In the genomic region with DNA sequence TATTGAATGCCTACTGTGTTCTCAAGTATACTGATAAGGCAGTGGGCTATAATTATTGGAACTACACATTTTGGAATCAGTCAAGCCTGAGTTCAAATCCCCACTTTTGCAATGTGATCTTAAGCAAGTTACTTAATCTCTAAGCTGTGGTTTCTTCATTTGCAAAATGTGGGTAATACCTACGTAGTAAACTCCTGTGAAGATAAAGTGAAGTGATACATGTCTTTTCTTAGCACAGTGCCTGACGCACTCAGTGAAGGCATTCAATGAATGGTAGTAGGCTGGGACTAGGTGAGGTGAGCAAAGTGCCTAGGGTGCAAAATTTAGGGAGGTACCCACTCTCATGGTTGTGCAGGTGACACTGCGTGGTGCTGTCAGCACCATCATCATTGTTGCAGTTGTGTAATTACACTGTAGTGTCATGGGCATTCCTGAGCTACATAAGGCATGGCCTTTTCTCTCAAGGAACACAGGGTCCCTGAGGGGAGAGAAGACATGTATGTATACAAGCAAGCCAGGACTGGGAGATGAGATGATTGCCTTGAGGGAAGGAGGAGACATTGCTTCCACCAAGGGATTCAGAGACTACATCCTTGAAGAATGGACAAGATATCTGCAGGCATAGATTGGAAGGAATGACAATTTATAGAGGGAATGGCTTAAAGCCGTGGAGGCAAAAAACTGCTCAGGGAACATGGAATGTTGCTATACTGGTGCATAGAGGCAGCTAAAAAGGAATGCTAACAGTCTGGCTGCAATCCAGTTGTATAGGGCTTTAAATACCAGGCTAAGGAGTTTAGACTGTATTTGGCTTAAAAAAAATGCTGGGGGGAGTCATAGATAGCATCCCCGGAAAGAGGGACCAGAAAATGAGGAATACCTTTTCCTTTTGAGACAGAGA, we compare ENCODE assay signal across 26 cellular contexts.
DNase-seq lines count a peak whose midpoint lies in the region; ATAC-seq, FAIRE-seq and TF ChIP-seq lines count a peak whose summit lies in the region.
"Had no signal": no experiment of that assay in that cellular context is flagged by ENCODE, and none has a peak within 500 bp of the region (broad histone marks: within the 10 kb centered on the region; RNA-seq: fewer than 3 reads in every experiment).

No MANE protein-coding gene starts in this region.

- H3K27me3 Mint-ChIP-seq in T-helper 17 cell, result no peaks in the 10 kb centered on the region
- H3K27me3 Mint-ChIP-seq: activated T-helper 17 cell treated with anti-CD3 and anti-CD28 coated beads, Interleukin-2, amount 50 U/mL, for 72 hours; stimulated activated naive CD8-positive, alpha-beta T cell treated with anti-CD3 and anti-CD28 coated beads, Interleukin-15, Interleukin-2, amounts not matched to agents 100 ng/mL and 50 ng/mL, for 24 hours had no signal

- H3K79me2 ChIP-seq in HepG2 (ENCODE audit: insufficient read depth, low read length), result no peaks in the 10 kb centered on the region

- no peak for TF ChIP-seq EP300 in HepG2 (IDR thresholded peaks at IDR 0.05; ENCODE audit: low read depth in 2 of 2, low read length in 2 of 2)
- no peak for TF ChIP-seq EP300 in HepG2 (CRISPR knock-in tag; IDR thresholded peaks at IDR 0.05; ENCODE audit: borderline replicate concordance)

- H3K4me3 Mint-ChIP-seq in T-helper 17 cell, result no peak overlapping the region
- H3K4me3 Mint-ChIP-seq in stimulated activated effector memory CD8-positive, alpha-beta T cell treated with anti-CD3 and anti-CD28 coated beads, Interleukin-12 subunit alpha, Interleukin-12 subunit beta, amount 100 ng/mL, for 72 hours, result no peak overlapping the region
- H3K4me3 Mint-ChIP-seq: activated T-helper 17 cell treated with anti-CD3 and anti-CD28 coated beads, Interleukin-2, amount 50 U/mL, for 72 hours; stimulated activated naive CD8-positive, alpha-beta T cell treated with anti-CD3 and anti-CD28 coated beads, Interleukin-15, Interleukin-2, amounts not matched to agents 100 ng/mL and 50 ng/mL, for 24 hours had no signal

- POLR2A ChIA-PET in HepG2 (lab: Yijun Ruan, JAX), result no interaction called here

- H3K4me1 Mint-ChIP-seq in T-helper 17 cell, result peaks cover 43% of the 10 kb centered on the region
- H3K4me1 Mint-ChIP-seq in stimulated activated effector memory CD8-positive, alpha-beta T cell treated with anti-CD3 and anti-CD28 coated beads, Interleukin-12 subunit alpha, Interleukin-12 subunit beta, amount 100 ng/mL, for 72 hours, result peaks cover 10% of the 10 kb centered on the region

- BruUV-seq in HepG2 (replicated peaks; lab: Mats Ljungman, UMichigan), result no TSS peak

- H3K4me3 ChIP-seq in HepG2 (replicated peaks in 1 of 3; ENCODE audit: insufficient read depth in 1 of 3, low read depth in 2 of 3, low read length in 3 of 3) (no peak overlapping the region), right lobe of liver (no peak overlapping the region), fibroblast of villous mesenchyme (ENCODE audit: low read depth, low read length) (no peak overlapping the region)
- H3K4me3 ChIP-seq: ascending aorta, Peyer's patch, thyroid gland had no signal

- no peak for TF ChIP-seq RAD21 in HepG2 (CRISPR knock-in tag; IDR thresholded peaks at IDR 0.05)

- H3K27ac ChIP-seq in HepG2 (ENCODE audit: extremely low read length, insufficient read depth, low read length) (no peak overlapping the region), right lobe of liver (no peak overlapping the region)
- H3K27ac ChIP-seq: ascending aorta, Peyer's patch, thyroid gland had no signal

- H3K4me1 ChIP-seq in HepG2 (ENCODE audit: insufficient read depth, low read length) (peaks cover 48% of the 10 kb centered on the region), right lobe of liver (no peaks in the 10 kb centered on the region)
- H3K4me1 ChIP-seq: ascending aorta, thyroid gland had no signal

- CTCF ChIA-PET in HepG2 (lab: Yijun Ruan, JAX; ENCODE audit: low intra/inter-chr PET ratio, low total read pairs), result no interaction called here

- peak overlapping the region; percentile 92 for H3K27ac Mint-ChIP-seq in T-helper 17 cell
- H3K27ac Mint-ChIP-seq in stimulated activated effector memory CD8-positive, alpha-beta T cell treated with anti-CD3 and anti-CD28 coated beads, Interleukin-12 subunit alpha, Interleukin-12 subunit beta, amount 100 ng/mL, for 72 hours, result no peak overlapping the region
- H3K27ac Mint-ChIP-seq: activated naive CD4-positive, alpha-beta T cell treated with anti-CD3 and anti-CD28 coated beads, Interleukin-2, amount 50 U/mL, for 72 hours; activated T-helper 17 cell treated with anti-CD3 and anti-CD28 coated beads, Interleukin-2, amount 50 U/mL, for 72 hours; stimulated activated naive CD8-positive, alpha-beta T cell treated with anti-CD3 and anti-CD28 coated beads, Interleukin-15, Interleukin-2, amounts not matched to agents 100 ng/mL and 50 ng/mL, for 24 hours had no signal

- ATAC-seq in HepG2 (no peak), right lobe of liver (no peak), T-helper 17 cell (peak; percentile 49), GM21576 (IDR thresholded peaks at IDR 0.05; ENCODE audit: unreplicated experiment) (no peak), HG03097 (IDR thresholded peaks at IDR 0.05; ENCODE audit: low FRiP score, unreplicated experiment) (no peak), GM18907 (IDR thresholded peaks at IDR 0.05; ENCODE audit: unreplicated experiment) (no peak)
- ATAC-seq in stimulated activated effector memory CD8-positive, alpha-beta T cell treated with anti-CD3 and anti-CD28 coated beads, Interleukin-12 subunit alpha, Interleukin-12 subunit beta, amount 100 ng/mL, for 72 hours, result peak; percentile 15
- ATAC-seq: activated T-helper 17 cell treated with anti-CD3 and anti-CD28 coated beads, Interleukin-2, amount 50 U/mL, for 72 hours; left cardiac atrium had no signal

- H3K9me3 ChIP-seq in HepG2 (ENCODE audit: low read length) (no peaks in the 10 kb centered on the region), right lobe of liver (no peaks in the 10 kb centered on the region), T-helper 17 cell (ENCODE audit: control insufficient read depth, low read length, poor library complexity, severe bottlenecking) (no peaks in the 10 kb centered on the region)
- H3K9me3 ChIP-seq: ascending aorta, Peyer's patch, thyroid gland had no signal

- 57% methylated on average over 5 of the region's 5 CpGs for WGBS in HepG2 (ENCODE audit: low lambda C conversion rate)
- WGBS in right lobe of liver (ENCODE audit: insufficient coverage, low coverage, low lambda C conversion rate, missing lambda C conversion rate), result 86% methylated on average over 5 of the region's 5 CpGs

- intact Hi-C loops in HepG2 (cut with micrococcal nuclease; ENCODE audit: unreplicated experiment) (no loop called here), right lobe of liver (cut with DNase I) (no loop called here)

- in situ Hi-C loops in HepG2 (cut with HindIII; ENCODE audit: extremely low pct_ligation_motif_present, low pct_unique_long_range_greater_than_20kb), result no loop called here

- TF ChIP-seq POLR2A in HepG2 (IDR thresholded peaks at IDR 0.05; ENCODE audit: insufficient read depth in 1 of 2, low read depth in 2 of 2, low read length in 2 of 2), result no peak
- TF ChIP-seq POLR2A in right lobe of liver (IDR thresholded peaks at IDR 0.05), result no peak

- no peak for TF ChIP-seq CTCF in HepG2 (CRISPR knock-in tag; IDR thresholded peaks at IDR 0.05)
- TF ChIP-seq CTCF in right lobe of liver (IDR thresholded peaks at IDR 0.05), result no peak
- no peak for TF ChIP-seq CTCF in fibroblast of villous mesenchyme (IDR thresholded peaks at IDR 0.05; ENCODE audit: insufficient read depth, low read depth, low read length)

- H3K36me3 ChIP-seq in HepG2 (replicated peaks in 1 of 2; ENCODE audit: control insufficient read depth in 1 of 2, insufficient read depth in 2 of 2, low read length in 2 of 2), result no peaks in the 10 kb centered on the region
- H3K36me3 ChIP-seq in right lobe of liver, result no peaks in the 10 kb centered on the region
- H3K36me3 ChIP-seq: ascending aorta, Peyer's patch, thyroid gland had no signal

- no peak overlapping the region for H2AFZ ChIP-seq in HepG2 (ENCODE audit: low read length)

- no peak for FAIRE-seq in HepG2 (lab: Jason Lieb, UNC)

- DNase-seq in HepG2 (ENCODE audit: low spot score) (no peak), right lobe of liver (no peak), T-helper 17 cell (no peak), fibroblast of villous mesenchyme (ENCODE audit: low read depth) (peak; percentile 77)
- DNase-seq in stimulated activated effector memory CD8-positive, alpha-beta T cell treated with anti-CD3 and anti-CD28 coated beads, Interleukin-12 subunit alpha, Interleukin-12 subunit beta, amount 100 ng/mL, for 72 hours (ENCODE audit: low spot score in 2 of 2), result no peak
- DNase-seq: activated CD4-positive, alpha-beta T cell treated with anti-CD3 and anti-CD28 coated beads, Interleukin-2, amount 50 U/mL, for 4 hours; activated CD4-positive, CD25-positive, alpha-beta regulatory T cell; activated CD8-positive, alpha-beta memory T cell treated with anti-CD3 and anti-CD28 coated beads, Interleukin-2, amount 50 U/mL, for 48 hours; caudate nucleus; DMS53; GDM1; head of caudate nucleus; left cardiac atrium; NCI-H1417 treated with DMSO at 0.1 percent for 48 hours; NCI-H2081; NCI-H2227 treated with DMSO at 0.1 percent for 48 hours; nucleus accumbens; Peyer's patch; thyroid gland had no signal

- H3K9me3 Mint-ChIP-seq in stimulated activated effector memory CD8-positive, alpha-beta T cell treated with anti-CD3 and anti-CD28 coated beads, Interleukin-12 subunit alpha, Interleukin-12 subunit beta, amount 100 ng/mL, for 72 hours, result no peaks in the 10 kb centered on the region
- H3K9me3 Mint-ChIP-seq: activated T-helper 17 cell treated with anti-CD3 and anti-CD28 coated beads, Interleukin-2, amount 50 U/mL, for 72 hours; stimulated activated naive CD8-positive, alpha-beta T cell treated with anti-CD3 and anti-CD28 coated beads, Interleukin-15, Interleukin-2, amounts not matched to agents 100 ng/mL and 50 ng/mL, for 24 hours had no signal

- H3K9ac ChIP-seq in HepG2 (ENCODE audit: insufficient read depth, low read depth, low read length), result no peak overlapping the region

- no peaks in the 10 kb centered on the region; a peak in 1 of 5 replicates for H3K27me3 ChIP-seq in HepG2 (ENCODE audit: control insufficient read depth in 1 of 2, insufficient read depth in 2 of 2, low read length in 2 of 2)
- H3K27me3 ChIP-seq in right lobe of liver, result no peaks in the 10 kb centered on the region
- H3K27me3 ChIP-seq: ascending aorta, Peyer's patch, thyroid gland had no signal

- H3K4me2 ChIP-seq in HepG2 (ENCODE audit: low read depth, low read length), result no peak overlapping the region

- H3K36me3 Mint-ChIP-seq in T-helper 17 cell (ENCODE audit: low read depth), result no peaks in the 10 kb centered on the region
- no peaks in the 10 kb centered on the region for H3K36me3 Mint-ChIP-seq in stimulated activated effector memory CD8-positive, alpha-beta T cell treated with anti-CD3 and anti-CD28 coated beads, Interleukin-12 subunit alpha, Interleukin-12 subunit beta, amount 100 ng/mL, for 72 hours
- H3K36me3 Mint-ChIP-seq: activated naive CD4-positive, alpha-beta T cell treated with anti-CD3 and anti-CD28 coated beads, Interleukin-2, amount 50 U/mL, for 72 hours had no signal

- H4K20me1 ChIP-seq in HepG2 (ENCODE audit: insufficient read depth, low read length), result no peaks in the 10 kb centered on the region

Comparison
In these comparisons a context has a peak if more than half of its experiments do, and no peak if none do; other contexts are left out.
1. ATAC-seq: peak in T-helper 17 cell (single experiment) and stimulated activated effector memory CD8-positive, alpha-beta T cell treated with anti-CD3 and anti-CD28 coated beads, Interleukin-12 subunit alpha, Interleukin-12 subunit beta, amount 100 ng/mL, for 72 hours (single experiment); none in HepG2 (single experiment), right lobe of liver (0 of 4), GM21576 (single experiment), HG03097 (single experiment) and GM18907 (single experiment).